Comparison of ENCODE assay signal across 21 cellular contexts in the genomic region with DNA sequence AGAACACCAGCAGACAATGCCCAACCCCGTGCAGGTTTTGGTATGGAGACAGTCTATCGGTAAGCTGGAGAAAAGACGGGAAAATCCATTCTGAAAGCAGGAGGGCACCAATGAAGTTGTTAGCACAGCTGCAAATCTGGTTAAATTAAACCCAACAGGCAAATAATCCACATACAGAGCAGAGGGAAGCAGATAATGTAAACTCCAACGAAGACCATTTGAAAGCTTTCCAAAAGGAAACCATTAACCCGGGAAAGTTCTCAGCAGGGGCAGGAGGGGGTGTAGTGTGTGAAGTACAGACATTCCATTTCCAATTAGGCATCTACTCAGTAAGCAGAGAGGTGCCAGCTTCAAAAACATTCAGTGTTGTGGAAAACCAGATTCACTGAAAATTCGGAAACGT. TPM values are rescaled to one million over a fixed set of nuclear protein-coding genes. Genes with fewer than 3 reads are reported as not detected.
DNase-seq lines count a peak whose midpoint lies in the region; ATAC-seq, FAIRE-seq and TF ChIP-seq lines count a peak whose summit lies in the region.
"Had no signal": no experiment of that assay in that cellular context is flagged by ENCODE, and none has a peak within 500 bp of the region (broad histone marks: within the 10 kb centered on the region; RNA-seq: fewer than 3 reads in every experiment).

No MANE protein-coding gene starts in this region.

- intact Hi-C loops in HepG2 (cut with micrococcal nuclease; ENCODE audit: unreplicated experiment): no loop called here

- TF ChIP-seq EP300 in A549 (IDR thresholded peaks at IDR 0.05) (no peak), HepG2 (IDR thresholded peaks at IDR 0.05; ENCODE audit: low read depth in 2 of 2, low read length in 2 of 2) (no peak), HepG2 (CRISPR knock-in tag; IDR thresholded peaks at IDR 0.05; ENCODE audit: borderline replicate concordance) (no peak)

- ATAC-seq in A549: peak in 1 of 2 experiments; percentile 17; a peak in 2 of 6 replicates
- no peak for ATAC-seq in HepG2
- no peak for ATAC-seq in HG02642 (IDR thresholded peaks at IDR 0.05; ENCODE audit: poor library complexity, unreplicated experiment)
- ATAC-seq: activated T-cell treated with anti-CD3 and anti-CD28 coated beads, Interleukin-2, amount 50 U/mL, for 4 hours had no signal

- no peak for FAIRE-seq in A549 (lab: Jason Lieb, UNC)
- no peak for FAIRE-seq in HepG2 (lab: Jason Lieb, UNC)
- FAIRE-seq: endometrium, TTC549 had no signal

- H4K20me1 ChIP-seq in HepG2 (ENCODE audit: insufficient read depth, low read length): no peaks in the 10 kb centered on the region

- POLR2A ChIA-PET in A549 (lab: Yijun Ruan, JAX) (no interaction called here), HepG2 (lab: Yijun Ruan, JAX) (no interaction called here)

- CTCF ChIA-PET in A549 (lab: Yijun Ruan, JAX): interaction anchor here (1.0 to 2.8 kb wide), 3 partner anchors 10 to 123 kb away, joined by 3 to 12 read pairs (median 6); a partner anchor contains a TSS
- CTCF ChIA-PET in HepG2 (lab: Yijun Ruan, JAX; ENCODE audit: low intra/inter-chr PET ratio, low total read pairs): no interaction called here

- H3K36me3 ChIP-seq in HepG2 (replicated peaks in 1 of 2; ENCODE audit: control insufficient read depth in 1 of 2, insufficient read depth in 2 of 2, low read length in 2 of 2): no peaks in the 10 kb centered on the region
- H3K36me3 ChIP-seq: prostate gland had no signal

- peaks cover 44% of the 10 kb centered on the region for H3K4me1 ChIP-seq in A549
- H3K4me1 ChIP-seq in HepG2 (ENCODE audit: insufficient read depth, low read length): peaks cover 28% of the 10 kb centered on the region
- H3K4me1 ChIP-seq: prostate gland, testis had no signal

- TF ChIP-seq POLR2A in A549 (IDR thresholded peaks at IDR 0.05; ENCODE audit: low read length) (no peak), HepG2 (IDR thresholded peaks at IDR 0.05; ENCODE audit: insufficient read depth in 1 of 2, low read depth in 2 of 2, low read length in 2 of 2) (no peak)

- H3K9me3 ChIP-seq in A549 (no peaks in the 10 kb centered on the region), HepG2 (ENCODE audit: low read length) (no peaks in the 10 kb centered on the region)
- H3K9me3 ChIP-seq: Caco-2, prostate gland, SK-N-SH, testis had no signal

- H3K4me3 ChIP-seq in A549: no peak overlapping the region
- H3K4me3 ChIP-seq in astrocyte of the cerebellum (ENCODE audit: low read depth, low read length): no peak overlapping the region
- no peak overlapping the region for H3K4me3 ChIP-seq in HepG2 (replicated peaks in 1 of 3; ENCODE audit: insufficient read depth in 1 of 3, low read depth in 2 of 3, low read length in 3 of 3)
- H3K4me3 ChIP-seq: PC-9, prostate gland, testis had no signal

- H3K27ac ChIP-seq in A549: peak overlapping the region in 1 of 2 experiments; percentile 21; a peak in 1 of 6 replicates
- H3K27ac ChIP-seq in HepG2 (ENCODE audit: extremely low read length, insufficient read depth, low read length): no peak overlapping the region
- H3K27ac ChIP-seq: PC-9, prostate gland, testis had no signal

- TF ChIP-seq CTCF in A549 (IDR thresholded peaks at IDR 0.05): no peak
- TF ChIP-seq CTCF in astrocyte of the cerebellum (IDR thresholded peaks at IDR 0.05; ENCODE audit: low read depth, low read length, missing control alignments): no peak
- no peak for TF ChIP-seq CTCF in HepG2 (CRISPR knock-in tag; IDR thresholded peaks at IDR 0.05)

- in situ Hi-C loops in astrocyte of the cerebellum (cut with HindIII; ENCODE audit: low sequenced_read_pairs): no loop called here
- in situ Hi-C loops in HepG2 (cut with HindIII; ENCODE audit: extremely low pct_ligation_motif_present, low pct_unique_long_range_greater_than_20kb): no loop called here

- no peak overlapping the region for H3K9ac ChIP-seq in HepG2 (ENCODE audit: insufficient read depth, low read depth, low read length)
- H3K9ac ChIP-seq: SK-N-SH had no signal

- TF ChIP-seq RAD21 in A549 (conservative IDR thresholded peaks at IDR 0.05 in 1 of 2, IDR thresholded peaks at IDR 0.05 in 1 of 2): no peak
- no peak for TF ChIP-seq RAD21 in HepG2 (CRISPR knock-in tag; IDR thresholded peaks at IDR 0.05)

- BruUV-seq in HepG2 (replicated peaks; lab: Mats Ljungman, UMichigan): no TSS peak

- no peaks in the 10 kb centered on the region for H3K79me2 ChIP-seq in HepG2 (ENCODE audit: insufficient read depth, low read length)

- H3K4me2 ChIP-seq in A549 (peak overlapping the region; percentile 61), HepG2 (ENCODE audit: low read depth, low read length) (0 out of 2 replicates have a peak overlapping the region, but pooled peaks have one; percentile 14)
- H3K4me2 ChIP-seq: PC-9, SK-N-SH had no signal

- 15% methylated on average over 7 of the region's 7 CpGs for WGBS in A549 (ENCODE audit: missing lambda C conversion rate)
- WGBS in HepG2 (ENCODE audit: low lambda C conversion rate): 1% methylated on average over 7 of the region's 7 CpGs

- peaks cover 2 to 59% of the 10 kb centered on the region in 2 experiments; a peak in 4 of 5 replicates for H3K27me3 ChIP-seq in HepG2 (ENCODE audit: control insufficient read depth in 1 of 2, insufficient read depth in 2 of 2, low read length in 2 of 2)
- H3K27me3 ChIP-seq: testis had no signal

- DNase-seq in A549 (ENCODE audit: low read depth in 1 of 2, low spot score in 1 of 2) (no peak), NCI-H1092 treated with DMSO at 0.1 percent for 48 hours (lab: John Stamatoyannopoulos, UW) (peak; percentile 85), astrocyte of the cerebellum (ENCODE audit: low read depth) (peak; percentile 9), HepG2 (ENCODE audit: low spot score) (no peak), NCI-H524 (lab: John Stamatoyannopoulos, UW) (no peak), globus pallidus (ENCODE audit: low spot score) (no peak), superior temporal gyrus (ENCODE audit: extremely low spot score) (no peak)
- DNase-seq: activated CD4-positive, alpha-beta T cell treated with anti-CD3 and anti-CD28 coated beads, Interleukin-2, amount 50 U/mL, for 4 hours; activated naive CD8-positive, alpha-beta T cell treated with anti-CD3 and anti-CD28 coated beads, Interleukin-2, amount 10 ng/mL, durations not matched to agents 7 days and 5 days; activated T-cell treated with anti-CD3 and anti-CD28 coated beads, Interleukin-2, amount 50 U/mL, for 4 hours; Caco-2; central memory CD4-positive, alpha-beta T cell; NCI-H1930; PC-9; SK-N-SH; testis had no signal

- no peak overlapping the region for H2AFZ ChIP-seq in HepG2 (ENCODE audit: low read length)
- H2AFZ ChIP-seq: PC-9 had no signal

TF ChIP-seq in A549, 52 proteins besides CTCF, POLR2A, EP300 and RAD21 (continues in another document):
- TF ChIP-seq MYC (IDR thresholded peaks at IDR 0.05; ENCODE audit: borderline replicate concordance, low read length) (no peak), HOXB5 (CRISPR knock-in tag; IDR thresholded peaks at IDR 0.05) (no peak), CBX2 (IDR thresholded peaks at IDR 0.05; ENCODE audit: borderline replicate concordance, low read depth) (no peak), NPAS2 (CRISPR knock-in tag; IDR thresholded peaks at IDR 0.05; ENCODE audit: borderline replicate concordance) (no peak), FOXS1 (CRISPR knock-in tag; IDR thresholded peaks at IDR 0.05) (no peak), SREBF2 (IDR thresholded peaks at IDR 0.05) (no peak), RNF2 (IDR thresholded peaks at IDR 0.05; ENCODE audit: borderline replicate concordance, low read depth) (no peak), NR3C1 (IDR thresholded peaks at IDR 0.05) (no peak), CBX8 (IDR thresholded peaks at IDR 0.05) (no peak)

TF ChIP-seq in HepG2, 621 proteins besides CTCF, POLR2A, EP300 and RAD21 (continues in another document):
- TF ChIP-seq ZNF761 (CRISPR knock-in tag; conservative IDR thresholded peaks at IDR 0.05): no peak

RNA-seq across cellular contexts. Expression of a gene that starts 10.3 kb away (rescaled TPM):
- 0.26 and 0.32 TPM in 2 replicates for polyA plus RNA-seq in A549 (2011; rRNA removed)
- polyA plus RNA-seq in A549 (2012; cell fraction: cytosol; rRNA removed): 0.01 and 0.03 TPM in 2 replicates
- polyA plus RNA-seq in A549 (2012; cell fraction: nucleus; rRNA removed): 0.04 TPM in 2 replicates
- 0.03 to 0.05 TPM (median 0.04 TPM) in 3 replicates for polyA plus RNA-seq in A549 (2017; fragmentation: RNase III; extraction: RNeasy Plus Mini Kit Qiagen cat#74134 plus additional on column Dnase treatment)
- polyA minus RNA-seq in A549 (2011; rRNA and poly(A)+ RNA removed): 0.17 and 0.19 TPM in 2 replicates
- not detected in 2 replicates for total RNA-seq in HepG2 (2016; rRNA removed; fragmentation: Illumina TruSeq; extraction: Trizol)
- not detected in 2 replicates for total RNA-seq in HepG2 (2016; cell fraction: cytosol; rRNA removed; fragmentation: Illumina TruSeq; extraction: Trizol; ENCODE audit: low read depth)
- total RNA-seq in HepG2 (2016; cell fraction: insoluble cytoplasmic fraction; rRNA removed; fragmentation: Illumina TruSeq; extraction: Trizol): not detected in 2 replicates
- not detected in 2 replicates for total RNA-seq in HepG2 (2016; cell fraction: membrane; rRNA removed; fragmentation: Illumina TruSeq; extraction: Trizol)
- not detected in 2 replicates for total RNA-seq in HepG2 (2016; cell fraction: nucleus; rRNA removed; fragmentation: Illumina TruSeq; extraction: Trizol)
- not detected in 2 replicates for polyA plus RNA-seq in HepG2 (2011; rRNA removed)
- not detected in 2 replicates for polyA plus RNA-seq in HepG2 (2011; cell fraction: cytosol; rRNA removed)
- not detected in 2 replicates for polyA plus RNA-seq in HepG2 (2011; cell fraction: nucleus; rRNA removed)
- not detected in 2 replicates for polyA plus RNA-seq in HepG2 (2012)
- not detected in 2 replicates for polyA plus RNA-seq in HepG2 (2016; cell fraction: cytosol; fragmentation: Illumina TruSeq; extraction: Trizol; ENCODE audit: low read depth)
- polyA plus RNA-seq in HepG2 (2016; cell fraction: insoluble cytoplasmic fraction; fragmentation: Illumina TruSeq; extraction: Trizol; ENCODE audit: low read depth): not detected in 2 replicates
- polyA plus RNA-seq in HepG2 (2016; cell fraction: membrane; fragmentation: Illumina TruSeq; extraction: Trizol; ENCODE audit: low read depth): not detected in 2 replicates
- not detected in 2 replicates for polyA plus RNA-seq in HepG2 (2016; cell fraction: nucleus; fragmentation: Illumina TruSeq; extraction: Trizol; ENCODE audit: insufficient read depth, low read depth)
- polyA minus RNA-seq in HepG2 (2011; rRNA and poly(A)+ RNA removed; ENCODE audit: low replicate concordance): 0.16 TPM in 1 of 2 replicates, not detected in the other
- not detected in 2 replicates for polyA minus RNA-seq in HepG2 (2011; cell fraction: cytosol; rRNA and poly(A)+ RNA removed)
- polyA minus RNA-seq in HepG2 (2011; cell fraction: nucleus; rRNA and poly(A)+ RNA removed): not detected in 2 replicates
- total RNA-seq: glomerular endothelial cell, PC-9 had no signal
- polyA plus RNA-seq: SK-N-SH had no signal

Comparison
In these comparisons a context has a peak if more than half of its experiments do, and no peak if none do; other contexts are left out.
1. DNase-seq: peak in NCI-H1092 treated with DMSO at 0.1 percent for 48 hours (single experiment) and astrocyte of the cerebellum (single experiment); none in A549 (0 of 2), HepG2 (single experiment), NCI-H524 (0 of 2), globus pallidus (single experiment) and superior temporal gyrus (single experiment).